ENCODE assay signal across 7 cellular contexts in the genomic region with DNA sequence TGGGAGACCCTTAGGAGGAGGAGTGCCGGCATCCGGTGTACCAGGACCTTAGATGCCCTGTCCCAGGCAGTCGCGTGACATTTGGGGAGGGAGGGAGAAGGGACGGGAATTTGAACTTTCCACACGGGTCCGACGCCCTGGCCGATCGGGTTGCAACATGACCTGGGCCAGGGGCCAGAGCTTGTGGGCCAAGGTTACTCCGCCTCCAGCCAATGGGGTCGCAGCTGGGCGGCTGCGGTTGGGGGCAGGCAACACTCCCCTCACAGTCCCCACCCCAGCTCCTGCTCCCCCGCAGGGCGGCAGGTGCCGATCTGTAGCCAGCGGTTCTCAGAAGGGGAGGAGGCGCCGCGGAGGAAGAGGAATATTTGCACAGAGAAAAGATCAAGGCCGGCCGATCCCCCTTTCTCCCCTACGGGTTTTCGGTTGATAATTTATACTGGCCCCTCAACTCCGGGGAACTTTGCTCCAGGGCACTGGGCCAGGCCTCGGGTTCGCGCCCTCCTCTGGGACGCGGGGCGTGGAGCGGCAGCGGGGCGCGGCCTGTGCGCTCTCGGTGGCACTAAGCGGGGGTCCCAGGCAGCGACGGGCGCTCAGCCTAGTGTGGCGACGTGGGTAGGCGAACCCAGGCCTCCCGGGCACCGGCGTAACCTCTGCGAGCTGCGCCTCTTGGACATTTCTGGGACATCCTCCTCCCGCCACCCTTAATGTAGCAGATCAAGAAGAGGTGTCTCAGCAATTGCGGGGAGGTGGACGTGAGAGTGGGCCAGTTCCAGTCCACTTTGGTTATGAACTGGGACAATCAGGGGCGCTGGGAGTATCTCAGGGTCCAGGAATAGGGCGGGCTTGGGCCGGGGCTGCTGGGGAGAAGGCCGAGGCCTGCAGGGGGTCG. TPM values are rescaled to one million over a fixed set of nuclear protein-coding genes. Genes with fewer than 3 reads are reported as not detected.
DNase-seq lines count a peak whose midpoint lies in the region; ATAC-seq, FAIRE-seq and TF ChIP-seq lines count a peak whose summit lies in the region.

No MANE protein-coding gene starts in this region.

- H3K27me3 ChIP-seq in iPS-15b (ENCODE audit: control insufficient read depth, insufficient read depth, low read length) = peaks cover 21% of the 10 kb centered on the region
- H3K27me3 ChIP-seq in gastrocnemius medialis = peaks cover 0 to 9% (median 6%) of the 10 kb centered on the region in 3 donors

- H3K4me1 ChIP-seq in HEK293 (ENCODE audit: control insufficient read depth, insufficient read depth, low read length) (no peaks in the 10 kb centered on the region), iPS-15b (ENCODE audit: control insufficient read depth, insufficient read depth, low read length) (peaks cover 3% of the 10 kb centered on the region), gastrocnemius medialis (peaks cover 6 to 8% of the 10 kb centered on the region in 2 donors)

- H3K27ac ChIP-seq in HEK293 (ENCODE audit: extremely low read depth, low read depth, low read length) (no peak overlapping the region; the same call in 1 of the 2 replicates), gastrocnemius medialis (peak overlapping the region; percentile 83 to 93 (median 92))

- intact Hi-C loops in gastrocnemius medialis (cut with DNase I; ENCODE audit: low total_unique reads) = loop anchor here (1.0 to 10.0 kb wide), 2 partner anchors 66 to 222 kb away; a partner anchor contains a TSS

- in situ Hi-C loops in gastrocnemius medialis (cut with MboI; ENCODE audit: low sequenced_read_pairs in 4 of 4) = loop anchor here in 1 of 4 donors (25.0 kb wide), 1 partner anchor 239 kb away; a partner anchor contains a TSS

- CTCF ChIA-PET in HEK293 (lab: Yijun Ruan, JAX) = interaction anchor here (0.7 to 1.2 kb wide), 2 partner anchors 16 to 112 kb away, joined by 3 to 5 read pairs; no protein-coding TSS in a partner anchor

- no peak for TF ChIP-seq CTCF in HEK293 (tag by site-specific recombination; IDR thresholded peaks at IDR 0.05)
- TF ChIP-seq CTCF in gastrocnemius medialis (IDR thresholded peaks at IDR 0.05 in 4 of 5, conservative IDR thresholded peaks at IDR 0.05 in 1 of 5) = peak in 1 of 5 experiments; percentile 11

- H3K4me3 ChIP-seq in HEK293 (ENCODE audit: low read depth, low read length) (no peak overlapping the region), iPS-15b (ENCODE audit: low read depth, low read length) (peak overlapping the region; percentile 63), gastrocnemius medialis (peak overlapping the region; percentile 73 to 88 (median 77))

- peak overlapping the region; percentile 65 for H3K4me3 Mint-ChIP-seq in T-helper 17 cell

- TF ChIP-seq POLR2A in gastrocnemius medialis (IDR thresholded peaks at IDR 0.05) = peak; percentile 69 to 81
- no peak for TF ChIP-seq POLR2A in H54 (IDR thresholded peaks at IDR 0.05; ENCODE audit: low read depth, low read length)

- POLR2A ChIA-PET in HEK293 (lab: Yijun Ruan, JAX) = no interaction called here

- H3K36me3 ChIP-seq in HEK293 (ENCODE audit: control insufficient read depth in 2 of 2, insufficient read depth in 1 of 2, low read length in 2 of 2) (no peaks in the 10 kb centered on the region), iPS-15b (ENCODE audit: control insufficient read depth, insufficient read depth, low read length) (no peaks in the 10 kb centered on the region), gastrocnemius medialis (no peaks in the 10 kb centered on the region)

- peaks cover 57% of the 10 kb centered on the region for H3K27me3 Mint-ChIP-seq in T-helper 17 cell

- FAIRE-seq in H54 (lab: Jason Lieb, UNC) = no peak

- no peaks in the 10 kb centered on the region for H3K36me3 Mint-ChIP-seq in T-helper 17 cell (ENCODE audit: low read depth)

- peaks cover 6% of the 10 kb centered on the region for H3K4me1 Mint-ChIP-seq in T-helper 17 cell

- no peak overlapping the region for H3K27ac Mint-ChIP-seq in T-helper 17 cell

- DNase-seq in T-helper 17 cell (no peak), gastrocnemius medialis (peak; percentile 81 to 93), H54 (ENCODE audit: insufficient read length, low spot score) (no peak)

- H3K9me3 ChIP-seq in HEK293 (ENCODE audit: control insufficient read depth, insufficient read depth, low read depth, low read length) (no peaks in the 10 kb centered on the region), T-helper 17 cell (ENCODE audit: control insufficient read depth, low read length, poor library complexity, severe bottlenecking) (no peaks in the 10 kb centered on the region), iPS-15b (ENCODE audit: control insufficient read depth, insufficient read depth, low read length) (no peaks in the 10 kb centered on the region), gastrocnemius medialis (no peaks in the 10 kb centered on the region)

- H3K9ac ChIP-seq in iPS-15b (ENCODE audit: low read depth, low read length) = no peak overlapping the region

- ATAC-seq in T-helper 17 cell (peak; percentile 22), gastrocnemius medialis (peak; percentile 69 to 79), GM21528 (IDR thresholded peaks at IDR 0.05; ENCODE audit: low FRiP score, unreplicated experiment) (no peak), HG03097 (IDR thresholded peaks at IDR 0.05; ENCODE audit: low FRiP score, unreplicated experiment) (no peak)

TF ChIP-seq in HEK293, 187 proteins besides CTCF, POLR2A, EP300 and RAD21 (continues in another document):
- TF ChIP-seq WT1 (tag by site-specific recombination; IDR thresholded peaks at IDR 0.05) (0 out of 2 replicates have a peak, but pooled peaks have one; percentile 35), ZNF223 (tag by site-specific recombination; IDR thresholded peaks at IDR 0.05) (no peak), ZNF341 (tag by site-specific recombination; IDR thresholded peaks at IDR 0.05; ENCODE audit: low read depth) (peak; percentile 41; the same call in 1 of the 2 replicates), ZNF366 (tag by site-specific recombination; conservative IDR thresholded peaks at IDR 0.05) (no peak), ZNF561 (tag by site-specific recombination; IDR thresholded peaks at IDR 0.05; ENCODE audit: borderline replicate concordance) (no peak), TCF7L2 (IDR thresholded peaks at IDR 0.05; ENCODE audit: borderline replicate concordance, low read depth, low read length) (no peak), ZBTB20 (tag by site-specific recombination; IDR thresholded peaks at IDR 0.05) (no peak), ZNF830 (tag by site-specific recombination; IDR thresholded peaks at IDR 0.05; ENCODE audit: low read depth) (no peak), ZFP37 (tag by site-specific recombination; IDR thresholded peaks at IDR 0.05) (no peak)
- TF ChIP-seq, protein P1, sequence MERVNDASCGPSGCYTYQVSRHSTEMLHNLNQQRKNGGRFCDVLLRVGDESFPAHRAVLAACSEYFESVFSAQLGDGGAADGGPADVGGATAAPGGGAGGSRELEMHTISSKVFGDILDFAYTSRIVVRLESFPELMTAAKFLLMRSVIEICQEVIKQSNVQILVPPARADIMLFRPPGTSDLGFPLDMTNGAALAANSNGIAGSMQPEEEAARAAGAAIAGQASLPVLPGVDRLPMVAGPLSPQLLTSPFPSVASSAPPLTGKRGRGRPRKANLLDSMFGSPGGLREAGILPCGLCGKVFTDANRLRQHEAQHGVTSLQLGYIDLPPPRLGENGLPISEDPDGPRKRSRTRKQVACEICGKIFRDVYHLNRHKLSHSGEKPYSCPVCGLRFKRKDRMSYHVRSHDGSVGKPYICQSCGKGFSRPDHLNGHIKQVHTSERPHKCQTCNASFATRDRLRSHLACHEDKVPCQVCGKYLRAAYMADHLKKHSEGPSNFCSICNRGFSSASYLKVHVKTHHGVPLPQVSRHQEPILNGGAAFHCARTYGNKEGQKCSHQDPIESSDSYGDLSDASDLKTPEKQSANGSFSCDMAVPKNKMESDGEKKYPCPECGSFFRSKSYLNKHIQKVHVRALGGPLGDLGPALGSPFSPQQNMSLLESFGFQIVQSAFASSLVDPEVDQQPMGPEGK (tag by site-specific recombination; IDR thresholded peaks at IDR 0.05) = peak; percentile 59; the same call in 1 of the 2 replicates
- TF ChIP-seq, protein P2, sequence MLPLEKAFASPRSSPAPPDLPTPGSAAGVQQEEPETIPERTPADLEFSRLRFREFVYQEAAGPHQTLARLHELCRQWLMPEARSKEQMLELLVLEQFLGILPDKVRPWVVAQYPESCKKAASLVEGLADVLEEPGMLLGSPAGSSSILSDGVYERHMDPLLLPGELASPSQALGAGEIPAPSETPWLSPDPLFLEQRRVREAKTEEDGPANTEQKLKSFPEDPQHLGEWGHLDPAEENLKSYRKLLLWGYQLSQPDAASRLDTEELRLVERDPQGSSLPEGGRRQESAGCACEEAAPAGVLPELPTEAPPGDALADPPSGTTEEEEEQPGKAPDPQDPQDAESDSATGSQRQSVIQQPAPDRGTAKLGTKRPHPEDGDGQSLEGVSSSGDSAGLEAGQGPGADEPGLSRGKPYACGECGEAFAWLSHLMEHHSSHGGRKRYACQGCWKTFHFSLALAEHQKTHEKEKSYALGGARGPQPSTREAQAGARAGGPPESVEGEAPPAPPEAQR (tag by site-specific recombination; IDR thresholded peaks at IDR 0.05) = no peak
- TF ChIP-seq, protein P3, sequence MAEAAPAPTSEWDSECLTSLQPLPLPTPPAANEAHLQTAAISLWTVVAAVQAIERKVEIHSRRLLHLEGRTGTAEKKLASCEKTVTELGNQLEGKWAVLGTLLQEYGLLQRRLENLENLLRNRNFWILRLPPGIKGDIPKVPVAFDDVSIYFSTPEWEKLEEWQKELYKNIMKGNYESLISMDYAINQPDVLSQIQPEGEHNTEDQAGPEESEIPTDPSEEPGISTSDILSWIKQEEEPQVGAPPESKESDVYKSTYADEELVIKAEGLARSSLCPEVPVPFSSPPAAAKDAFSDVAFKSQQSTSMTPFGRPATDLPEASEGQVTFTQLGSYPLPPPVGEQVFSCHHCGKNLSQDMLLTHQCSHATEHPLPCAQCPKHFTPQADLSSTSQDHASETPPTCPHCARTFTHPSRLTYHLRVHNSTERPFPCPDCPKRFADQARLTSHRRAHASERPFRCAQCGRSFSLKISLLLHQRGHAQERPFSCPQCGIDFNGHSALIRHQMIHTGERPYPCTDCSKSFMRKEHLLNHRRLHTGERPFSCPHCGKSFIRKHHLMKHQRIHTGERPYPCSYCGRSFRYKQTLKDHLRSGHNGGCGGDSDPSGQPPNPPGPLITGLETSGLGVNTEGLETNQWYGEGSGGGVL (tag by site-specific recombination; IDR thresholded peaks at IDR 0.05) = no peak

RNA-seq across cellular contexts. Expression of a gene that starts 1.2 kb away (rescaled TPM):
- total RNA-seq in T-helper 17 cell (not detected), gastrocnemius medialis (100 to 1,000 TPM in 1 of 4 donors, 10 to 100 TPM in 1, 1 to 10 TPM in 2; 7.6 to 107 (median 29.2) TPM)

RNA-seq across cellular contexts. Expression of a gene that starts 44.5 kb away (rescaled TPM):
- total RNA-seq in T-helper 17 cell (under 1 TPM in 1 of 2 donors, not detected in 1; 0.76 TPM), gastrocnemius medialis (1 to 10 TPM in 2 of 4 donors, under 1 TPM in 2; 0.64 to 2.5 (median 1.4) TPM)

RNA-seq across cellular contexts. Expression of a gene that starts 44.8 kb away (rescaled TPM):
- total RNA-seq in T-helper 17 cell (10 to 100 TPM; 15.3 to 22.9 TPM), gastrocnemius medialis (10 to 100 TPM; 14.4 to 32.9 (median 22.0) TPM)

Comparison
In these comparisons a context has a peak if more than half of its experiments do, and no peak if none do; other contexts are left out.
1. ATAC-seq: peak in T-helper 17 cell (single experiment) and gastrocnemius medialis (2 of 2); none in GM21528 (single experiment) and HG03097 (single experiment).
2. DNase-seq: peak in gastrocnemius medialis (2 of 2); none in T-helper 17 cell (0 of 3) and H54 (single experiment).
3. RNA of a gene that starts 1.2 kb away (total RNA-seq): 7.6 to 107 TPM in gastrocnemius medialis; not detected in T-helper 17 cell; every median in the first group is over 4 times any median in the second.